1 cellular context compared by ENCODE assay signal in genomic region chr6:49606696-49607390, GRCh38.
TF ChIP-seq lines count a peak whose summit lies in the region.

No MANE protein-coding gene starts in this region.

TF ChIP-seq in HEK293, 187 proteins besides CTCF, POLR2A, EP300 and RAD21 (continued from another document):
- TF ChIP-seq, protein P1, sequence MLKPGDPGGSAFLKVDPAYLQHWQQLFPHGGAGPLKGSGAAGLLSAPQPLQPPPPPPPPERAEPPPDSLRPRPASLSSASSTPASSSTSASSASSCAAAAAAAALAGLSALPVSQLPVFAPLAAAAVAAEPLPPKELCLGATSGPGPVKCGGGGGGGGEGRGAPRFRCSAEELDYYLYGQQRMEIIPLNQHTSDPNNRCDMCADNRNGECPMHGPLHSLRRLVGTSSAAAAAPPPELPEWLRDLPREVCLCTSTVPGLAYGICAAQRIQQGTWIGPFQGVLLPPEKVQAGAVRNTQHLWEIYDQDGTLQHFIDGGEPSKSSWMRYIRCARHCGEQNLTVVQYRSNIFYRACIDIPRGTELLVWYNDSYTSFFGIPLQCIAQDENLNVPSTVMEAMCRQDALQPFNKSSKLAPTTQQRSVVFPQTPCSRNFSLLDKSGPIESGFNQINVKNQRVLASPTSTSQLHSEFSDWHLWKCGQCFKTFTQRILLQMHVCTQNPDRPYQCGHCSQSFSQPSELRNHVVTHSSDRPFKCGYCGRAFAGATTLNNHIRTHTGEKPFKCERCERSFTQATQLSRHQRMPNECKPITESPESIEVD (tag by site-specific recombination; IDR thresholded peaks at IDR 0.05) = peak; percentile 49; the same call in 1 of the 2 replicates
- 0 out of 2 replicates have a peak, but pooled peaks have one; percentile 14 for TF ChIP-seq PRDM1 (tag by site-specific recombination; IDR thresholded peaks at IDR 0.05)
- TF ChIP-seq SCRT1 (tag by site-specific recombination; IDR thresholded peaks at IDR 0.05; ENCODE audit: borderline replicate concordance) = no peak
- TF ChIP-seq ZEB2 (tag by site-specific recombination; IDR thresholded peaks at IDR 0.05) = peak; percentile 32; the same call in 1 of the 2 replicates
- no peak for TF ChIP-seq ZNF404 (tag by site-specific recombination; IDR thresholded peaks at IDR 0.05)
- no peak for TF ChIP-seq ZNF121 (tag by site-specific recombination; IDR thresholded peaks at IDR 0.05)
- TF ChIP-seq ZSCAN18 (tag by site-specific recombination; IDR thresholded peaks at IDR 0.05) = no peak
- no peak for TF ChIP-seq ZNF585B (tag by site-specific recombination; IDR thresholded peaks at IDR 0.05)
- TF ChIP-seq, protein P2, sequence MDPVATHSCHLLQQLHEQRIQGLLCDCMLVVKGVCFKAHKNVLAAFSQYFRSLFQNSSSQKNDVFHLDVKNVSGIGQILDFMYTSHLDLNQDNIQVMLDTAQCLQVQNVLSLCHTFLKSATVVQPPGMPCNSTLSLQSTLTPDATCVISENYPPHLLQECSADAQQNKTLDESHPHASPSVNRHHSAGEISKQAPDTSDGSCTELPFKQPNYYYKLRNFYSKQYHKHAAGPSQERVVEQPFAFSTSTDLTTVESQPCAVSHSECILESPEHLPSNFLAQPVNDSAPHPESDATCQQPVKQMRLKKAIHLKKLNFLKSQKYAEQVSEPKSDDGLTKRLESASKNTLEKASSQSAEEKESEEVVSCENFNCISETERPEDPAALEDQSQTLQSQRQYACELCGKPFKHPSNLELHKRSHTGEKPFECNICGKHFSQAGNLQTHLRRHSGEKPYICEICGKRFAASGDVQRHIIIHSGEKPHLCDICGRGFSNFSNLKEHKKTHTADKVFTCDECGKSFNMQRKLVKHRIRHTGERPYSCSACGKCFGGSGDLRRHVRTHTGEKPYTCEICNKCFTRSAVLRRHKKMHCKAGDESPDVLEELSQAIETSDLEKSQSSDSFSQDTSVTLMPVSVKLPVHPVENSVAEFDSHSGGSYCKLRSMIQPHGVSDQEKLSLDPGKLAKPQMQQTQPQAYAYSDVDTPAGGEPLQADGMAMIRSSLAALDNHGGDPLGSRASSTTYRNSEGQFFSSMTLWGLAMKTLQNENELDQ (tag by site-specific recombination; IDR thresholded peaks at IDR 0.05; ENCODE audit: low read depth) = no peak
- no peak for TF ChIP-seq ZNF777 (tag by site-specific recombination; IDR thresholded peaks at IDR 0.05; ENCODE audit: borderline replicate concordance)
- TF ChIP-seq PBX3 (CRISPR knock-in tag; IDR thresholded peaks at IDR 0.05) = no peak
- TF ChIP-seq ZNF366 (tag by site-specific recombination; conservative IDR thresholded peaks at IDR 0.05) = peak; percentile 70
- peak; percentile 59; the same call in 1 of the 2 replicates for TF ChIP-seq ZBTB21 (tag by site-specific recombination; IDR thresholded peaks at IDR 0.05)
- no peak for TF ChIP-seq ATF2 (tag by site-specific recombination; IDR thresholded peaks at IDR 0.05; ENCODE audit: low read depth)
- TF ChIP-seq ZSCAN16 (tag by site-specific recombination; IDR thresholded peaks at IDR 0.05) = no peak
- TF ChIP-seq, protein P3, sequence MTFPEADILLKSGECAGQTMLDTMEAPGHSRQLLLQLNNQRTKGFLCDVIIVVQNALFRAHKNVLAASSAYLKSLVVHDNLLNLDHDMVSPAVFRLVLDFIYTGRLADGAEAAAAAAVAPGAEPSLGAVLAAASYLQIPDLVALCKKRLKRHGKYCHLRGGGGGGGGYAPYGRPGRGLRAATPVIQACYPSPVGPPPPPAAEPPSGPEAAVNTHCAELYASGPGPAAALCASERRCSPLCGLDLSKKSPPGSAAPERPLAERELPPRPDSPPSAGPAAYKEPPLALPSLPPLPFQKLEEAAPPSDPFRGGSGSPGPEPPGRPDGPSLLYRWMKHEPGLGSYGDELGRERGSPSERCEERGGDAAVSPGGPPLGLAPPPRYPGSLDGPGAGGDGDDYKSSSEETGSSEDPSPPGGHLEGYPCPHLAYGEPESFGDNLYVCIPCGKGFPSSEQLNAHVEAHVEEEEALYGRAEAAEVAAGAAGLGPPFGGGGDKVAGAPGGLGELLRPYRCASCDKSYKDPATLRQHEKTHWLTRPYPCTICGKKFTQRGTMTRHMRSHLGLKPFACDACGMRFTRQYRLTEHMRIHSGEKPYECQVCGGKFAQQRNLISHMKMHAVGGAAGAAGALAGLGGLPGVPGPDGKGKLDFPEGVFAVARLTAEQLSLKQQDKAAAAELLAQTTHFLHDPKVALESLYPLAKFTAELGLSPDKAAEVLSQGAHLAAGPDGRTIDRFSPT (tag by site-specific recombination; IDR thresholded peaks at IDR 0.05) = peak; percentile 22; the same call in 1 of the 2 replicates
- TF ChIP-seq ZNF549 (tag by site-specific recombination; IDR thresholded peaks at IDR 0.05) = no peak
- no peak for TF ChIP-seq SALL2 (tag by site-specific recombination; IDR thresholded peaks at IDR 0.05; ENCODE audit: borderline replicate concordance)
- TF ChIP-seq ZNF626 (tag by site-specific recombination; IDR thresholded peaks at IDR 0.05) = no peak
- 0 out of 2 replicates have a peak, but pooled peaks have one; percentile 29 for TF ChIP-seq ZNF2 (tag by site-specific recombination; IDR thresholded peaks at IDR 0.05)
- TF ChIP-seq, protein P4, sequence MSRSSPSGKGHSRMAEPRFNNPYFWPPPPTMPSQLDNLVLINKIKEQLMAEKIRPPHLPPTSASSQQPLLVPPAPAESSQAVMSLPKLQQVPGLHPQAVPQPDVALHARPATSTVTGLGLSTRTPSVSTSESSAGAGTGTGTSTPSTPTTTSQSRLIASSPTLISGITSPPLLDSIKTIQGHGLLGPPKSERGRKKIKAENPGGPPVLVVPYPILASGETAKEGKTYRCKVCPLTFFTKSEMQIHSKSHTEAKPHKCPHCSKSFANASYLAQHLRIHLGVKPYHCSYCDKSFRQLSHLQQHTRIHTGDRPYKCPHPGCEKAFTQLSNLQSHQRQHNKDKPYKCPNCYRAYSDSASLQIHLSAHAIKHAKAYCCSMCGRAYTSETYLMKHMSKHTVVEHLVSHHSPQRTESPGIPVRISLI (tag by site-specific recombination; IDR thresholded peaks at IDR 0.05) = 0 out of 2 replicates have a peak, but pooled peaks have one; percentile 50
- TF ChIP-seq ZNF629 (tag by site-specific recombination; IDR thresholded peaks at IDR 0.05) = peak; percentile 88
- no peak for TF ChIP-seq ZNF571 (tag by site-specific recombination; IDR thresholded peaks at IDR 0.05)
- TF ChIP-seq, protein P5, sequence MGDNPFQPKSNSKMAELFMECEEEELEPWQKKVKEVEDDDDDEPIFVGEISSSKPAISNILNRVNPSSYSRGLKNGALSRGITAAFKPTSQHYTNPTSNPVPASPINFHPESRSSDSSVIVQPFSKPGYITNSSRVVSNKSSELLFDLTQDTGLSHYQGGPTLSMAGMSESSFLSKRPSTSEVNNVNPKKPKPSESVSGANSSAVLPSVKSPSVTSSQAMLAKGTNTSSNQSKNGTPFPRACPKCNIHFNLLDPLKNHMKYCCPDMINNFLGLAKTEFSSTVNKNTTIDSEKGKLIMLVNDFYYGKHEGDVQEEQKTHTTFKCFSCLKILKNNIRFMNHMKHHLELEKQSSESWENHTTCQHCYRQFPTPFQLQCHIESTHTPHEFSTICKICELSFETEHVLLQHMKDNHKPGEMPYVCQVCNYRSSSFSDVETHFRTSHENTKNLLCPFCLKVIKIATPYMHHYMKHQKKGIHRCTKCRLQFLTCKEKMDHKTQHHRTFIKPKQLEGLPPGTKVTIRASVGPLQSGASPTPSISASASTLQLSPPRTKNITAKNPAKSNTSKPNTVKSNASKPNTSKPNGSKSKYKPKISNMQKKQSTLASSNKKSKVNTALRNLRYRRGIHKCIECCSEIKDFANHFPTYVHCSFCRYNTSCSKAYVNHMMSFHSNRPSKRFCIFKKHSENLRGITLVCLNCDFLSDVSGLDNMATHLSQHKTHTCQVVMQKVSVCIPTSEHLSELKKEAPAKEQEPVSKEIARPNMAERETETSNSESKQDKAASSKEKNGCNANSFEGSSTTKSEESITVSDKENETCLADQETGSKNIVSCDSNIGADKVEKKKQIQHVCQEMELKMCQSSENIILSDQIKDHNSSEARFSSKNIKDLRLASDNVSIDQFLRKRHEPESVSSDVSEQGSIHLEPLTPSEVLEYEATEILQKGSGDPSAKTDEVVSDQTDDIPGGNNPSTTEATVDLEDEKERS (tag by site-specific recombination; IDR thresholded peaks at IDR 0.05) = no peak
- TF ChIP-seq ZBTB17 (tag by site-specific recombination; IDR thresholded peaks at IDR 0.05) = peak; percentile 31; the same call in 1 of the 2 replicates
- no peak for TF ChIP-seq ZNF324 (tag by site-specific recombination; IDR thresholded peaks at IDR 0.05)
